ENCODE assay signal across 1 cellular context in the genomic region with DNA sequence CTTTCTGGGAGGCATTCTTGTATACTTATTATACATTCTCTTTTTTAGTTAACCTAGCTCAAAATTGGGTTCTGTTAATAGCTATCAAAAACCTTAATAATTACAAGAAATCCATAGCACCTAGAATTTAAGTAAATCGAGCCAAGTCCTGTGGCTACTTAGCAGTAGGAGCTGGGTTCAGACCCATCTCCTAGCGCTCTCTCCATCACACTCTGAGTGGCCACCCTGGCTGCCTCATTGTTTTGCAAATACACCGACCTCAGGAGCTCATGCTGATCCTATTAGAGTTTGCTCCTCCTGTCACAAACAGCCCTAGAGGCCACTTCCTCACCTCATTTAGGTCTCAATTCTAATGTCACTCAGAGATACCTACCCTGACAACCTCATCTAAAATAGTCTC.
TF ChIP-seq lines count a peak whose summit lies in the region.

No MANE protein-coding gene starts in this region.

TF ChIP-seq in A549, 52 proteins besides CTCF, POLR2A, EP300 and RAD21 (continued from another document):
- no peak for TF ChIP-seq ZNF302 (CRISPR knock-in tag; IDR thresholded peaks at IDR 0.05)
- TF ChIP-seq PHF8 (IDR thresholded peaks at IDR 0.05; ENCODE audit: borderline replicate concordance, low read depth), result no peak
- no peak for TF ChIP-seq HOXA7 (CRISPR knock-in tag; IDR thresholded peaks at IDR 0.05)
- no peak for TF ChIP-seq CHD2 (IDR thresholded peaks at IDR 0.05; ENCODE audit: low read length, partially characterized antibody)
